1 cellular context compared by ENCODE assay signal in genomic region chr22:37199839-37200161, GRCh38.
TF ChIP-seq lines count a peak whose summit lies in the region.

No MANE protein-coding gene starts in this region.

TF ChIP-seq in endothelial cell of umbilical vein, 7 proteins besides CTCF, POLR2A, EP300 and RAD21:
- TF ChIP-seq MAX (IDR thresholded peaks at IDR 0.05; ENCODE audit: insufficient read depth, insufficient read length) (no peak), EZH2 (IDR thresholded peaks at IDR 0.05; ENCODE audit: borderline replicate concordance, low read depth, low read length, severe bottlenecking) (no peak), MYC (IDR thresholded peaks at IDR 0.05; ENCODE audit: low read depth, low read length) (no peak), FOS (IDR thresholded peaks at IDR 0.05; ENCODE audit: borderline replicate concordance, insufficient read depth, low read length) (no peak), JUN (IDR thresholded peaks at IDR 0.05; ENCODE audit: borderline replicate concordance, insufficient read depth, insufficient read length, low read depth) (no peak), POLR2AphosphoS5 (IDR thresholded peaks at IDR 0.05; ENCODE audit: insufficient read depth, low read depth, low read length) (no peak), GATA2 (IDR thresholded peaks at IDR 0.05; ENCODE audit: insufficient read depth, insufficient read length, low read depth, low read length) (no peak)
TF ChIP-seq in endothelial cell of umbilical vein: peak in this region for 0.
